In the genomic region with DNA sequence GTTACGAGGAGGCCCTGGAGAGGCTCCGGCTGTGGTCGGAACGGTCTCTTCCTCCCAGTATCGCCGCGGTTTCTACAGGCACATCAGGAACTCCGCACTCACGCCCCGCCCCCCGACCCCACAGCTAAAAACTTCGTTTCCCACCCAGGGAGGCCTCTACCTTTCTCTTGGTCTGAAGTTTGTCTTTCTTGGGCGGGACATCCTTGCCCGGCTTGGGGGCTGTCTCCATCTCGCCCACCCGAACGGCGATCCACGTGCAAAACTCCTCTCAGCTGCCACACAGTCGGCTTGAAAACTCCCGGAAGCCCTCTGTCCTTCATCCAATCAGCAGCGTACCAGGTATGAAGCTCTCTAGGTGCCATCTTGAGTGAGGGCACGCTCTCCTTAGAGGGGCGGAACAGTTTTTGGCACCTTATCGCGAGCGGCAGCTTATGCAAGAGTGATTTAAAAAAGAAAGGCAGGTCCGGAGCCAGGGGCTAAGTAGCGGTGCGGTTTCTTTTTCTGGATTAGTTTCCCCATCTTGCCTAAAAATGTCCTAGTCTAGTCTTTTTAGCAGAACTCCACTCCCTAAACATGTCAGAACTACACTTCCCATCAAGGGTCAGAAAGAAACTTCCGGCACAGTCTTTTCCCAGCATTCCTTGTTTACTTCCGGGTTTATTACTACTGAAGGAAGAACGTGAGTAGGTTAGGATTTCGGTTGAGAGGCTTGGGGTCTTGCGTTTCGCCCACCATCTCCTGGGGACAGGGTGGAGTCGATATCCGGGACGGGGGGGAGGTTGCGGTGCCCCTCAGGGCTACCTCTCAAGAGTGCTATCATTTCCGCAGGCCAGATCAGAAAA, we compare ENCODE assay signal across 1 cellular context.
TF ChIP-seq lines count a peak whose summit lies in the region.

Gene PFDN6, plus strand, starts transcription at position 660 of the 842 bp plus-strand sequence. CDS start 256 bp downstream, outside the sequence.
A gene with protein sequence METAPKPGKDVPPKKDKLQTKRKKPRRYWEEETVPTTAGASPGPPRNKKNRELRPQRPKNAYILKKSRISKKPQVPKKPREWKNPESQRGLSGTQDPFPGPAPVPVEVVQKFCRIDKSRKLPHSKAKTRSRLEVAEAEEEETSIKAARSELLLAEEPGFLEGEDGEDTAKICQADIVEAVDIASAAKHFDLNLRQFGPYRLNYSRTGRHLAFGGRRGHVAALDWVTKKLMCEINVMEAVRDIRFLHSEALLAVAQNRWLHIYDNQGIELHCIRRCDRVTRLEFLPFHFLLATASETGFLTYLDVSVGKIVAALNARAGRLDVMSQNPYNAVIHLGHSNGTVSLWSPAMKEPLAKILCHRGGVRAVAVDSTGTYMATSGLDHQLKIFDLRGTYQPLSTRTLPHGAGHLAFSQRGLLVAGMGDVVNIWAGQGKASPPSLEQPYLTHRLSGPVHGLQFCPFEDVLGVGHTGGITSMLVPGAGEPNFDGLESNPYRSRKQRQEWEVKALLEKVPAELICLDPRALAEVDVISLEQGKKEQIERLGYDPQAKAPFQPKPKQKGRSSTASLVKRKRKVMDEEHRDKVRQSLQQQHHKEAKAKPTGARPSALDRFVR (minus strand): TSS at position 298 of the 842 bp plus-strand sequence. CDS start 69 bp downstream, at position 229.

TF ChIP-seq in HEK293, 187 proteins besides CTCF, POLR2A, EP300 and RAD21 (continued from another document):
- TF ChIP-seq ZNF362 (tag by site-specific recombination; IDR thresholded peaks at IDR 0.05) (no peak), ZNF140 (tag by site-specific recombination; IDR thresholded peaks at IDR 0.05) (no peak), ZEB2 (tag by site-specific recombination; IDR thresholded peaks at IDR 0.05) (0 out of 2 replicates have a peak, but pooled peaks have one; percentile 19), ZNF629 (tag by site-specific recombination; IDR thresholded peaks at IDR 0.05) (peak; percentile 68; the same call in 1 of the 2 replicates), ZNF16 (tag by site-specific recombination; IDR thresholded peaks at IDR 0.05; ENCODE audit: low read depth) (no peak), ZNF2 (tag by site-specific recombination; IDR thresholded peaks at IDR 0.05) (0 out of 2 replicates have a peak, but pooled peaks have one; percentile 17), WT1 (tag by site-specific recombination; IDR thresholded peaks at IDR 0.05) (peak; percentile 28; the same call in 1 of the 2 replicates), ZNF529 (tag by site-specific recombination; IDR thresholded peaks at IDR 0.05; ENCODE audit: insufficient replicate concordance) (no peak), ZNF184 (tag by site-specific recombination; IDR thresholded peaks at IDR 0.05) (no peak), KLF7 (tag by site-specific recombination; IDR thresholded peaks at IDR 0.05; ENCODE audit: borderline replicate concordance) (peak; percentile 27; the same call in 1 of the 2 replicates), ZXDB (tag by site-specific recombination; IDR thresholded peaks at IDR 0.05) (peak; percentile 74), YY2 (tag by site-specific recombination; IDR thresholded peaks at IDR 0.05) (peak; percentile 83), ZNF48 (tag by site-specific recombination; IDR thresholded peaks at IDR 0.05) (no peak), ZNF335 (tag by site-specific recombination; conservative IDR thresholded peaks at IDR 0.05) (peak; percentile 97), ZNF639 (tag by site-specific recombination; IDR thresholded peaks at IDR 0.05) (peak; percentile 45; the same call in 1 of the 2 replicates), KLF10 (tag by site-specific recombination; IDR thresholded peaks at IDR 0.05) (0 out of 2 replicates have a peak, but pooled peaks have one; percentile 21), SCRT2 (tag by site-specific recombination; IDR thresholded peaks at IDR 0.05) (no peak), PATZ1 (tag by site-specific recombination; IDR thresholded peaks at IDR 0.05) (peak; percentile 46; the same call in 1 of the 2 replicates), KLF8 (tag by site-specific recombination; IDR thresholded peaks at IDR 0.05) (peak; percentile 77), MYNN (tag by site-specific recombination; IDR thresholded peaks at IDR 0.05; ENCODE audit: borderline replicate concordance) (no peak), KLF9 (tag by site-specific recombination; IDR thresholded peaks at IDR 0.05; ENCODE audit: low read depth) (peak; percentile 79), SP3 (tag by site-specific recombination; IDR thresholded peaks at IDR 0.05) (peak; percentile 85), ZNF114 (tag by site-specific recombination; IDR thresholded peaks at IDR 0.05) (no peak), INSM2 (tag by site-specific recombination; IDR thresholded peaks at IDR 0.05) (no peak), ZNF792 (tag by site-specific recombination; IDR thresholded peaks at IDR 0.05) (no peak), ZNF76 (tag by site-specific recombination; IDR thresholded peaks at IDR 0.05; ENCODE audit: borderline replicate concordance, low read depth) (peak; percentile 98), ZNF558 (tag by site-specific recombination; IDR thresholded peaks at IDR 0.05) (no peak), REPIN1 (tag by site-specific recombination; IDR thresholded peaks at IDR 0.05; ENCODE audit: low read depth) (no peak), ZBTB17 (tag by site-specific recombination; IDR thresholded peaks at IDR 0.05) (peak; percentile 93)
- TF ChIP-seq, protein P1, sequence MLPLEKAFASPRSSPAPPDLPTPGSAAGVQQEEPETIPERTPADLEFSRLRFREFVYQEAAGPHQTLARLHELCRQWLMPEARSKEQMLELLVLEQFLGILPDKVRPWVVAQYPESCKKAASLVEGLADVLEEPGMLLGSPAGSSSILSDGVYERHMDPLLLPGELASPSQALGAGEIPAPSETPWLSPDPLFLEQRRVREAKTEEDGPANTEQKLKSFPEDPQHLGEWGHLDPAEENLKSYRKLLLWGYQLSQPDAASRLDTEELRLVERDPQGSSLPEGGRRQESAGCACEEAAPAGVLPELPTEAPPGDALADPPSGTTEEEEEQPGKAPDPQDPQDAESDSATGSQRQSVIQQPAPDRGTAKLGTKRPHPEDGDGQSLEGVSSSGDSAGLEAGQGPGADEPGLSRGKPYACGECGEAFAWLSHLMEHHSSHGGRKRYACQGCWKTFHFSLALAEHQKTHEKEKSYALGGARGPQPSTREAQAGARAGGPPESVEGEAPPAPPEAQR (tag by site-specific recombination; IDR thresholded peaks at IDR 0.05), result no peak
TF ChIP-seq in HEK293: peak in this region for 30.
